ENCODE assay signal across 1 cellular context in the genomic region with DNA sequence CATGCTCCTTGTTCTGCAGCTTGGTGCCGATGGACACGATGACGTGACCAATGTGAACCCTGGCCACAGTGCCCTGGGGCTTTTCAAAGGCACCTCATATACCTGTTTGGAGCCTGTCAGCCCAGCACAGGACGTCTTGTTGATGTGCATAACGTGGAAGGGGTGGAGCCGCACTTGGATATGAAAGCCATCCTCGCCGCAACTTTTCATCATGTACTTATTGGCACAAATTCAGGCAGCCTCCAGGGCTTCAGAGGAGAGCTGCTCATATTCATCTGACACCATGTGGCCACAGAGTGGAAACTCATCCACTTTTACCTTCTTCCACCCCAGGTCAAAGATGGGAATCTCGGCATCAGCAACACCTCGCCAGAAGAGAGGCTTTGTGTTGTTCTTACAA.
TF ChIP-seq lines count a peak whose summit lies in the region.

No MANE protein-coding gene starts in this region.

TF ChIP-seq in GM12878, 131 proteins besides CTCF, POLR2A, EP300 and RAD21:
- TF ChIP-seq SREBF1 (IDR thresholded peaks at IDR 0.05; ENCODE audit: low read length): no peak
- TF ChIP-seq NFIC (IDR thresholded peaks at IDR 0.05; ENCODE audit: low read depth, low read length): no peak
- TF ChIP-seq ZNF217 (IDR thresholded peaks at IDR 0.05): no peak
